In the genomic region with DNA sequence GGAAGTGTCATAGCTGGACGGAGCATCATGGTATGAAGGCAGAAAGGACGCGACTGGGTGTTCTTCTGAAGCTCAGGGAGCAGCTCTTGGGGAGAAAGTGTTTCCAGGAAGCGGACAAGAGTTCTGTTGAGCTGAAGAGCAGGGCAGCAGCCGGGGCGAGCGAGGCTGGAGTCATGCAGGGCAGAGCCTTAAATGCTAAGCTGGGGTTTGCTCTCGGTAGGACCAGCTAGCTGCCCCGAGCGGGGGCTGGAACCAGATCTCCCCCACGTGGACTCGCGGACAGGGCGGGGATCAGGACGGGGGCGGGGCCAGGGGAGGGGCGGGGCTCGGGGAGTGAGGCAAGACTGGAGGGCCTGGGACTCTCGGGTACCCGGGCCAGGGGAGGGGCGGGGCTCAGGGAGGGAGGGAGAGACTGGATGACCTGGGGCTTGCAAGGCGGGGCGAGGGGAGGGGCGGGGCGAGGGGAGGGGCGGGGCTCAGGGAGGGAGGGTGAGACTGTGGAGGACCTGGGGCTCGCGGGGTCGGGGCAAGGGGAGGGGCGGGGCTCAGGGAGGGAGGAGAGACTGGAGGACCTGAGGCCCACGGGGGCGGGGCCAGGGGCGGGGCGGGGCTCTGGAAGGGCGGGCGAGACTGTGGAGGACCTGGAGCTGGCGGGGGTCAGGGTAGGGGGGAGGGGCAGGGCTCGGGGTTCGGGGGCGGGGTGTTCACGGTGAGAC, we compare ENCODE assay signal across 8 cellular contexts. TPM values are rescaled to one million over a fixed set of nuclear protein-coding genes. Genes with fewer than 3 reads are reported as not detected.
DNase-seq lines count a peak whose midpoint lies in the region; ATAC-seq and TF ChIP-seq lines count a peak whose summit lies in the region.

No MANE protein-coding gene starts in this region.

- peak; percentile 50; the same call in 1 of the 2 replicates for TF ChIP-seq POLR2A in Raji (IDR thresholded peaks at IDR 0.05; ENCODE audit: insufficient read depth, low read depth, low read length)

- peak; percentile 90 for DNase-seq in Calu3
- peak; percentile 85 for DNase-seq in KBM-7
- DNase-seq in activated T-helper 9 cell treated with anti-CD3 and anti-CD28 coated beads, Interleukin-2, amount 50 U/mL, for 16 hours (ENCODE audit: low read depth), result peak; percentile 88
- peak; percentile 96 for DNase-seq in fibroblast of pulmonary artery (ENCODE audit: low read depth)
- peak; percentile 88 for DNase-seq in natural killer cell treated with Interleukin-12 subunit alpha and Interleukin-12 subunit beta and Interleukin-15 and Interleukin-18, amount 100 ng/mL, for 72 hours (ENCODE audit: low spot score)

- no peak overlapping the region for H3K27ac Mint-ChIP-seq in Calu3 (ENCODE audit: unreplicated experiment)
- peak overlapping the region; percentile 93 to 94 for H3K27ac Mint-ChIP-seq in natural killer cell treated with Interleukin-12 subunit alpha and Interleukin-12 subunit beta and Interleukin-15 and Interleukin-18, amount 100 ng/mL, for 72 hours
- H3K27ac Mint-ChIP-seq in stimulated activated memory B cell treated with anti-CD40 and anti-IgM and Interleukin-4, amounts not matched to agents 10 μg/mL and 1 μg/mL and 100 μg/mL, for 72 hours, result peak overlapping the region; percentile 89

- H3K4me3 ChIP-seq in fibroblast of pulmonary artery (replicated peaks; ENCODE audit: low read depth, low read length), result peak overlapping the region; percentile 84

- in situ Hi-C loops in KBM-7 (cut with MboI; ENCODE audit: low pct_unique_long_range_greater_than_20kb, low sequenced_read_pairs), result loop anchor here (25.0 kb wide), 1 partner anchor 265 kb away; a partner anchor contains a TSS

- H3K36me3 Mint-ChIP-seq in Calu3 (ENCODE audit: insufficient read depth, unreplicated experiment), result peaks cover 16% of the 10 kb centered on the region
- no peaks in the 10 kb centered on the region for H3K36me3 Mint-ChIP-seq in natural killer cell treated with Interleukin-12 subunit alpha and Interleukin-12 subunit beta and Interleukin-15 and Interleukin-18, amount 100 ng/mL, for 72 hours
- H3K36me3 Mint-ChIP-seq in stimulated activated memory B cell treated with anti-CD40 and anti-IgM and Interleukin-4, amounts not matched to agents 10 μg/mL and 1 μg/mL and 100 μg/mL, for 72 hours, result no peaks in the 10 kb centered on the region

- BruUV-seq in Calu3 (replicated peaks; lab: Mats Ljungman, UMichigan), result no TSS peak

- no peak for TF ChIP-seq CTCF in Calu3 (IDR thresholded peaks at IDR 0.05; ENCODE audit: unreplicated experiment)
- no peak for TF ChIP-seq CTCF in fibroblast of pulmonary artery (IDR thresholded peaks at IDR 0.05; ENCODE audit: low read length, missing control alignments)

- peak; percentile 49 for ATAC-seq in GM21576 (IDR thresholded peaks at IDR 0.05; ENCODE audit: unreplicated experiment)
- peak; percentile 89 to 90 for ATAC-seq in natural killer cell treated with Interleukin-12 subunit alpha and Interleukin-12 subunit beta and Interleukin-15 and Interleukin-18, amount 100 ng/mL, for 72 hours
- ATAC-seq in stimulated activated memory B cell treated with anti-CD40 and anti-IgM and Interleukin-4, amounts not matched to agents 10 μg/mL and 1 μg/mL and 100 μg/mL, for 72 hours, result peak; percentile 89

- intact Hi-C loops in Calu3 (cut with micrococcal nuclease; ENCODE audit: unreplicated experiment), result no loop called here

- CTCF ChIA-PET in Calu3 (lab: Charles Lee), result interaction anchor here (0.8 to 1.6 kb wide), 8 partner anchors 11 to 556 kb away, joined by 3 to 8 read pairs (median 4); no protein-coding TSS in a partner anchor

- no peaks in the 10 kb centered on the region for H3K9me3 Mint-ChIP-seq in Calu3 (ENCODE audit: low read depth, unreplicated experiment)
- H3K9me3 Mint-ChIP-seq in natural killer cell treated with Interleukin-12 subunit alpha and Interleukin-12 subunit beta and Interleukin-15 and Interleukin-18, amount 100 ng/mL, for 72 hours, result no peaks in the 10 kb centered on the region
- H3K9me3 Mint-ChIP-seq in stimulated activated memory B cell treated with anti-CD40 and anti-IgM and Interleukin-4, amounts not matched to agents 10 μg/mL and 1 μg/mL and 100 μg/mL, for 72 hours, result no peaks in the 10 kb centered on the region

- no peaks in the 10 kb centered on the region for H3K27me3 Mint-ChIP-seq in Calu3 (ENCODE audit: unreplicated experiment)
- no peaks in the 10 kb centered on the region for H3K27me3 Mint-ChIP-seq in natural killer cell treated with Interleukin-12 subunit alpha and Interleukin-12 subunit beta and Interleukin-15 and Interleukin-18, amount 100 ng/mL, for 72 hours
- no peaks in the 10 kb centered on the region for H3K27me3 Mint-ChIP-seq in stimulated activated memory B cell treated with anti-CD40 and anti-IgM and Interleukin-4, amounts not matched to agents 10 μg/mL and 1 μg/mL and 100 μg/mL, for 72 hours

- peaks cover 15% of the 10 kb centered on the region for H3K4me1 Mint-ChIP-seq in Calu3 (ENCODE audit: low read depth, unreplicated experiment)
- peaks cover 29 to 32% of the 10 kb centered on the region in 2 donors for H3K4me1 Mint-ChIP-seq in natural killer cell treated with Interleukin-12 subunit alpha and Interleukin-12 subunit beta and Interleukin-15 and Interleukin-18, amount 100 ng/mL, for 72 hours (ENCODE audit: low read depth in 2 of 2)
- peaks cover 26% of the 10 kb centered on the region for H3K4me1 Mint-ChIP-seq in stimulated activated memory B cell treated with anti-CD40 and anti-IgM and Interleukin-4, amounts not matched to agents 10 μg/mL and 1 μg/mL and 100 μg/mL, for 72 hours

- peak overlapping the region; percentile 91 for H3K4me3 Mint-ChIP-seq in Calu3 (ENCODE audit: low read depth, unreplicated experiment)
- peak overlapping the region; percentile 97 for H3K4me3 Mint-ChIP-seq in natural killer cell treated with Interleukin-12 subunit alpha and Interleukin-12 subunit beta and Interleukin-15 and Interleukin-18, amount 100 ng/mL, for 72 hours
- H3K4me3 Mint-ChIP-seq in stimulated activated memory B cell treated with anti-CD40 and anti-IgM and Interleukin-4, amounts not matched to agents 10 μg/mL and 1 μg/mL and 100 μg/mL, for 72 hours, result peak overlapping the region; percentile 89

RNA-seq across cellular contexts. Expression of a gene that starts 0.5 kb away (rescaled TPM):
- total RNA-seq in Calu3 (2022), result 25.9 and 26.1 TPM in 2 replicates
- total RNA-seq in natural killer cell treated with Interleukin-12 subunit alpha and Interleukin-12 subunit beta and Interleukin-15 and Interleukin-18, amount 100 ng/mL, for 72 hours, result 100 to 1,000 TPM in 1 of 2 donors, 10 to 100 TPM in 1; 63.6 to 103 TPM

Comparison
In these comparisons a context has a peak if more than half of its experiments do, and no peak if none do; other contexts are left out.
1. Peak in every context shown above with its lines: DNase-seq, ATAC-seq and H3K4me3 ChIP-seq.